23 cellular contexts compared by ENCODE assay signal in the genomic region with DNA sequence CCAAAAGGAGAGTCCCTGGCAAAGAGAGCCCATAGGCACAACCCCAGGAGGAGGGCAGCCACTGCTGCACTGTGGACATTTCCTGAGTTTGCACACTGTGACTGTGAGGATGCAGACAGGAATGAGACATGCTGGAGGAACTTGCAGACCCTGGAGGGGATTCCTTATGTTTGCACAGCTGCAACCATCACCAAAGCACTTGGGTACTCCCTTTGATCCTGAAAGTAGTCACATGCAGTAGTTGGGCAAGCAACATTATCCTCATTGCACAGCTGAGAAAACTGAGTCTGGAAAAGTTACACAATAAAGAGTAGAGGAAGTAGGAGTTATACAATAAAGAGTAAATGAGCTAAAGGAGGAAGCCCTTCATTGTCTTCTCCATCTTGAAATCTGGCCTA.
DNase-seq lines count a peak whose midpoint lies in the region; ATAC-seq, FAIRE-seq and TF ChIP-seq lines count a peak whose summit lies in the region.
"Had no signal": no experiment of that assay in that cellular context is flagged by ENCODE, and none has a peak within 500 bp of the region (broad histone marks: within the 10 kb centered on the region; RNA-seq: fewer than 3 reads in every experiment).

No MANE protein-coding gene starts in this region.

- no peak overlapping the region for H3K4me3 ChIP-seq in H1 (ENCODE audit: extremely low read depth in 1 of 4, insufficient read depth in 2 of 4, low read depth in 3 of 4, low read length in 4 of 4)
- H3K4me3 ChIP-seq: BLaER1, heart left ventricle, left ventricle myocardium inferior, spleen, vagina had no signal

- H3K4me1 ChIP-seq in H1 (replicated peaks in 1 of 4; ENCODE audit: control insufficient read depth in 3 of 4, insufficient read depth in 4 of 4, low read length in 3 of 4) = no peaks in the 10 kb centered on the region
- H3K4me1 ChIP-seq: BLaER1, heart left ventricle, left ventricle myocardium inferior, vagina had no signal

- H4K5ac ChIP-seq in H1 (ENCODE audit: insufficient read length, low read depth, low read length) = no peak overlapping the region

- H2AFZ ChIP-seq in H1 (ENCODE audit: low read length) = 0 out of 2 replicates have a peak overlapping the region, but pooled peaks have one; percentile 68

- no peak for ATAC-seq in GM18868 (IDR thresholded peaks at IDR 0.05; ENCODE audit: unreplicated experiment)
- ATAC-seq: T-cell had no signal

- H3K9me3 Mint-ChIP-seq in progenitor cell of endocrine pancreas (ENCODE audit: low read depth) = no peaks in the 10 kb centered on the region
- H3K9me3 Mint-ChIP-seq: activated T-helper 1 cell treated with anti-CD3 and anti-CD28 coated beads, Interleukin-12 subunit alpha, Interleukin-12 subunit beta, Interleukin-2, Interleukin-4 antibody, amounts not matched to agents 30 ng/mL and 10 ng/mL and 1 ng/mL, durations not matched to agents 14 hours and 24 hours and 36 hours had no signal

- TF ChIP-seq POLR2A in H1 (IDR thresholded peaks at IDR 0.05; ENCODE audit: control extremely low read depth in 1 of 2, low read depth in 2 of 2, low read length in 2 of 2) = no peak

- H3K18ac ChIP-seq in H1 (ENCODE audit: extremely low read depth, low read length) = no peak overlapping the region

- no peaks in the 10 kb centered on the region for H3K36me3 Mint-ChIP-seq in progenitor cell of endocrine pancreas (ENCODE audit: insufficient read depth)
- H3K36me3 Mint-ChIP-seq: activated naive CD8-positive, alpha-beta T cell; T-cell had no signal

- H3K4ac ChIP-seq in H1 (replicated peaks; ENCODE audit: insufficient read length, low read depth, low read length) = no peak overlapping the region

- no peak overlapping the region for H2AK5ac ChIP-seq in H1 (ENCODE audit: low read depth, low read length)

- no peak overlapping the region for H3K4me3 Mint-ChIP-seq in progenitor cell of endocrine pancreas (ENCODE audit: low read depth)
- H3K4me3 Mint-ChIP-seq: activated naive CD8-positive, alpha-beta T cell; activated T-helper 1 cell treated with anti-CD3 and anti-CD28 coated beads, Interleukin-12 subunit alpha, Interleukin-12 subunit beta, Interleukin-2, Interleukin-4 antibody, amounts not matched to agents 30 ng/mL and 10 ng/mL and 1 ng/mL, durations not matched to agents 14 hours and 24 hours and 36 hours; HFFc6; T-cell had no signal

- H3K27me3 Mint-ChIP-seq in progenitor cell of endocrine pancreas = peaks cover 9% of the 10 kb centered on the region

- no peaks in the 10 kb centered on the region for H3K36me3 ChIP-seq in H1 (ENCODE audit: control insufficient read depth in 2 of 4, insufficient read depth in 4 of 4, low read length in 3 of 4)
- H3K36me3 ChIP-seq: BLaER1, heart left ventricle, left ventricle myocardium inferior, spleen, vagina had no signal

- H3K27ac Mint-ChIP-seq in progenitor cell of endocrine pancreas = no peak overlapping the region
- H3K27ac Mint-ChIP-seq: activated naive CD8-positive, alpha-beta T cell; activated T-helper 1 cell treated with anti-CD3 and anti-CD28 coated beads, Interleukin-12 subunit alpha, Interleukin-12 subunit beta, Interleukin-2, Interleukin-4 antibody, amounts not matched to agents 30 ng/mL and 10 ng/mL and 1 ng/mL, durations not matched to agents 14 hours and 24 hours and 36 hours; HFFc6; T-cell had no signal

- no peaks in the 10 kb centered on the region for H4K20me1 ChIP-seq in H1 (replicated peaks in 1 of 2; ENCODE audit: control insufficient read depth in 1 of 2, insufficient read depth in 2 of 2, low read length in 2 of 2)
- H4K20me1 ChIP-seq: BLaER1 had no signal

- no peak overlapping the region for H3K9ac ChIP-seq in H1 (replicated peaks in 1 of 4; ENCODE audit: extremely low read depth in 1 of 4, low read depth in 3 of 4, low read length in 3 of 4)
- H3K9ac ChIP-seq: BLaER1 had no signal

- H3K23me2 ChIP-seq in H1 (ENCODE audit: low read depth, low read length) = no peaks in the 10 kb centered on the region

- CTCF ChIA-PET in H1 (lab: Charles Lee; ENCODE audit: partially characterized antibody) = interaction anchor here (0.7 to 1.2 kb wide), 2 partner anchors 12 to 155 kb away, joined by 3 to 5 read pairs; no protein-coding TSS in a partner anchor

- no peak for TF ChIP-seq EP300 in H1 (IDR thresholded peaks at IDR 0.05; ENCODE audit: borderline replicate concordance in 1 of 2, low read depth in 2 of 2, low read length in 2 of 2)

- H3K23ac ChIP-seq in H1 (ENCODE audit: insufficient read length) = no peak overlapping the region

- no peaks in the 10 kb centered on the region for H3K79me2 ChIP-seq in H1 (ENCODE audit: control insufficient read depth in 1 of 2, insufficient read depth in 2 of 2, low read length in 2 of 2)

- no peaks in the 10 kb centered on the region for H3K4me1 Mint-ChIP-seq in progenitor cell of endocrine pancreas (ENCODE audit: low read depth)
- H3K4me1 Mint-ChIP-seq: T-cell had no signal

- H3K27me3 ChIP-seq in H1 (replicated peaks in 1 of 4; ENCODE audit: control insufficient read depth in 3 of 4, extremely low read depth in 1 of 4, insufficient read depth in 3 of 4, low read length in 3 of 4) = no peaks in the 10 kb centered on the region
- H3K27me3 ChIP-seq: BLaER1, heart left ventricle, spleen, vagina had no signal

- H3K56ac ChIP-seq in H1 (replicated peaks; ENCODE audit: insufficient read length, low read depth, low read length) = no peak overlapping the region

- no peaks in the 10 kb centered on the region for H3K9me3 ChIP-seq in H1 (ENCODE audit: insufficient read depth in 2 of 2, low read depth in 1 of 2, low read length in 1 of 2)
- H3K9me3 ChIP-seq: left ventricle myocardium inferior, vagina had no signal

- H4K8ac ChIP-seq in H1 (ENCODE audit: extremely low read depth, insufficient read depth, low read length) = no peak overlapping the region; the same call in 1 of the 2 replicates

- no peak overlapping the region for H2BK15ac ChIP-seq in H1 (ENCODE audit: low read length)

- no peak for TF ChIP-seq RAD21 in H1 (IDR thresholded peaks at IDR 0.05 in 1 of 2, conservative IDR thresholded peaks at IDR 0.05 in 1 of 2; ENCODE audit: low read depth in 2 of 2, low read length in 2 of 2)

- H2BK20ac ChIP-seq in H1 (ENCODE audit: low read length) = no peak overlapping the region

- no peak for FAIRE-seq in H1 (lab: Jason Lieb, UNC)
- FAIRE-seq: A204.1 had no signal

- H2BK5ac ChIP-seq in H1 (ENCODE audit: low read depth, low read length) = no peak overlapping the region

- TF ChIP-seq CTCF in H1 (IDR thresholded peaks at IDR 0.05; ENCODE audit: control extremely low read depth in 1 of 3, insufficient read depth in 1 of 3, low read depth in 1 of 3, low read length in 3 of 3) = no peak
- no peak for TF ChIP-seq CTCF in progenitor cell of endocrine pancreas (IDR thresholded peaks at IDR 0.05; ENCODE audit: unreplicated experiment)

- no peak overlapping the region for H2BK12ac ChIP-seq in H1 (ENCODE audit: low read depth, low read length)

- H3K14ac ChIP-seq in H1 (ENCODE audit: insufficient read length) = no peak overlapping the region

- DNase-seq in NCI-H510A treated with DMSO at 0.1 percent for 48 hours (lab: John Stamatoyannopoulos, UW) (peak; percentile 68), NCI-H510A (lab: John Stamatoyannopoulos, UW) (no peak), NCI-H345 treated with DMSO at 0.1 percent for 48 hours (lab: John Stamatoyannopoulos, UW; ENCODE audit: unreplicated experiment) (peak; percentile 11), H1 (ENCODE audit: low read depth in 1 of 2, low spot score in 2 of 2) (no peak), progenitor cell of endocrine pancreas (ENCODE audit: low spot score, unreplicated experiment) (peak; percentile 9), NCI-H146 treated with DMSO at 0.1 percent for 48 hours (lab: John Stamatoyannopoulos, UW; ENCODE audit: unreplicated experiment) (no peak), NCI-H2107 treated with DMSO at 0.1 percent for 48 hours (lab: John Stamatoyannopoulos, UW; ENCODE audit: unreplicated experiment) (no peak)
- DNase-seq: activated CD4-positive, alpha-beta T cell treated with anti-CD3 and anti-CD28 coated beads for 48 hours; heart left ventricle; HFFc6; IMR-90; left ventricle myocardium inferior; NCI-H187; NCI-H226; spleen; T-cell had no signal

- no peaks in the 10 kb centered on the region for H3K79me1 ChIP-seq in H1 (ENCODE audit: low read depth, low read length)

- H4K91ac ChIP-seq in H1 (replicated peaks; ENCODE audit: insufficient read length, low read length) = no peak overlapping the region

- POLR2A ChIA-PET in H1 (lab: Charles Lee; ENCODE audit: partially characterized antibody) = no interaction called here

- H3K4me2 ChIP-seq in H1 (ENCODE audit: insufficient read depth in 1 of 2, low read depth in 2 of 2, low read length in 2 of 2) = no peak overlapping the region
- H3K4me2 ChIP-seq: BLaER1 had no signal

- no peak overlapping the region for H3K27ac ChIP-seq in H1 (ENCODE audit: low read depth, low read length)
- H3K27ac ChIP-seq: BLaER1, heart left ventricle, left ventricle myocardium inferior, RWPE1, spleen, vagina had no signal

- no peak overlapping the region for H2BK120ac ChIP-seq in H1 (replicated peaks; ENCODE audit: low read depth, low read length)

TF ChIP-seq in H1, 55 proteins besides CTCF, POLR2A, EP300 and RAD21 (continues in another document):
- TF ChIP-seq SP4 (IDR thresholded peaks at IDR 0.05; ENCODE audit: low read length) (no peak), TEAD4 (IDR thresholded peaks at IDR 0.05; ENCODE audit: low read depth, low read length) (no peak), FOSL1 (IDR thresholded peaks at IDR 0.05; ENCODE audit: insufficient read depth, low read depth, low read length) (no peak), MAFK (IDR thresholded peaks at IDR 0.05; ENCODE audit: low read depth, low read length) (no peak), JUND (IDR thresholded peaks at IDR 0.05; ENCODE audit: low read length) (no peak), TAF1 (IDR thresholded peaks at IDR 0.05; ENCODE audit: low read depth, low read length) (no peak), SP2 (IDR thresholded peaks at IDR 0.05; ENCODE audit: low read length) (no peak), CBX5 (IDR thresholded peaks at IDR 0.05; ENCODE audit: low read depth, low read length) (no peak), GABPA (IDR thresholded peaks at IDR 0.05; ENCODE audit: borderline replicate concordance, insufficient read depth, low read length) (no peak), TCF12 (IDR thresholded peaks at IDR 0.05; ENCODE audit: low read depth, low read length) (no peak), BCL11A (IDR thresholded peaks at IDR 0.05; ENCODE audit: low read depth in 2 of 2, low read length in 2 of 2) (no peak), CHD2 (IDR thresholded peaks at IDR 0.05; ENCODE audit: low read length) (no peak), TAF7 (optimal IDR thresholded peaks at IDR 0.05; ENCODE audit: borderline replicate concordance, low read depth, low read length) (no peak), SP1 (IDR thresholded peaks at IDR 0.05; ENCODE audit: low read depth, low read length) (no peak)
- TF ChIP-seq, protein P1, sequence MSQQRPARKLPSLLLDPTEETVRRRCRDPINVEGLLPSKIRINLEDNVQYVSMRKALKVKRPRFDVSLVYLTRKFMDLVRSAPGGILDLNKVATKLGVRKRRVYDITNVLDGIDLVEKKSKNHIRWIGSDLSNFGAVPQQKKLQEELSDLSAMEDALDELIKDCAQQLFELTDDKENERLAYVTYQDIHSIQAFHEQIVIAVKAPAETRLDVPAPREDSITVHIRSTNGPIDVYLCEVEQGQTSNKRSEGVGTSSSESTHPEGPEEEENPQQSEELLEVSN (IDR thresholded peaks at IDR 0.05) = no peak

Comparison
In these comparisons a context has a peak if more than half of its experiments do, and no peak if none do; other contexts are left out.
1. DNase-seq: peak in NCI-H510A treated with DMSO at 0.1 percent for 48 hours (single experiment), NCI-H345 treated with DMSO at 0.1 percent for 48 hours (single experiment) and progenitor cell of endocrine pancreas (single experiment); none in NCI-H510A (single experiment), H1 (0 of 2), NCI-H146 treated with DMSO at 0.1 percent for 48 hours (single experiment) and NCI-H2107 treated with DMSO at 0.1 percent for 48 hours (single experiment).